ENCODE assay signal across 8 cellular contexts in the genomic region with DNA sequence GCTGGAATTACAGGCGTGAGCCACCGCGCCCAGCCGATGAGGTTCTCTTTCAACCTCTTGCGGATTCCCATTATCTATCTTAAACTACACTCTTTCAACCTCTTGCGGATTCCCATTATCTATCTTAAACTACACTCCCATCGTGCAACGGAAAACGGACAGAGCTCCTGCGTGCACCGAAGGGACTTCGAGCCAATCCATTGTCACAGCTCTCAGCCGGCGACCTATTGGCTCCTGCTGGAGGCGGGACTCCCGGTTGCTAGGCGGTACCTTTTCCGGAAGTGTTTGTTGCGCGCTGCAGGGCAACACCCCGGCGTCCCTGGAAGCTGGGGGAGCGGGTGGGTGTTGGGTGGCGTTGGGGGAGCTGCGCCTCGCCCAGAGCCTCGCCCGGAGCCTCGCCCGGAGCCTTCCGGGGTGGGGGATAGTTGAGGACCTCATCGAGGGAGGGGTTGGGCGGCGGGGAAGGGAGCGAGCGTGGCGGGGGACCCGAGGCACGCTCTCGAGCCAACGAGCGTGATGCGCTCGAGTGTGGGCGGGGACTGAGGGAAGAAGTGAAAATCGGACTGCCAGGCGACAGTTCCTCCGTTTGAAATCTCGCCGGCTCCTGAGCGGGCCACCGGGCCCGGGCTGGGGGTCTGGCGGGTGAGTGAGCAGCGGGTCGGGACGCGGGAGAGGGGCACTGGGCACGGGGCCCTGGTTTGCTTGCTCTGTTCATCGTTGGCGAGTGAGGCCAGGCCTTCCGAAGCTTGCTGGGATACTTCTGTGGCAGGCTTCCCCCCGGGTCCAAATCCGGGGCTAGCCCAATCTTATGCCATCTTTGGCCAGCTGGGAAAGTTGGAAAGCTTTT. TPM values are rescaled to one million over a fixed set of nuclear protein-coding genes. Genes with fewer than 3 reads are reported as not detected.
DNase-seq lines count a peak whose midpoint lies in the region; TF ChIP-seq lines count a peak whose summit lies in the region.

A gene (plus strand): TSS at position 288 of the 847 bp plus-strand sequence. CDS start 10,733 bp downstream, outside the sequence.

- TF ChIP-seq EP300 in suprapubic skin (IDR thresholded peaks at IDR 0.05): no peak

- TF ChIP-seq CTCF in HFFc6 (IDR thresholded peaks at IDR 0.05): no peak
- TF ChIP-seq CTCF in NB4 (IDR thresholded peaks at IDR 0.05; ENCODE audit: low read depth, low read length): no peak
- TF ChIP-seq CTCF in suprapubic skin (IDR thresholded peaks at IDR 0.05): no peak

- no peaks in the 10 kb centered on the region for H3K27me3 Mint-ChIP-seq in HFFc6 (ENCODE audit: insufficient read depth)
- H3K27me3 Mint-ChIP-seq in activated naive CD4-positive, alpha-beta T cell treated with anti-CD3 and anti-CD28 coated beads, Interleukin-2, amount 10 ng/mL, durations not matched to agents 7 days and 5 days: peaks cover 4% of the 10 kb centered on the region

- H3K9me3 ChIP-seq in SK-N-MC (ENCODE audit: low read depth, low read length): no peaks in the 10 kb centered on the region
- no peaks in the 10 kb centered on the region for H3K9me3 ChIP-seq in suprapubic skin

- H3K36me3 ChIP-seq in SK-N-MC (ENCODE audit: insufficient read depth, low read length): no peaks in the 10 kb centered on the region
- no peaks in the 10 kb centered on the region for H3K36me3 ChIP-seq in suprapubic skin

- no peak for TF ChIP-seq POLR2A in NB4 (IDR thresholded peaks at IDR 0.05; ENCODE audit: extremely low read depth, insufficient read length)
- peak in 1 of 2 donors; percentile 23 for TF ChIP-seq POLR2A in suprapubic skin (IDR thresholded peaks at IDR 0.05)

- WGBS in suprapubic skin: 1% methylated on average over 43 of the region's 64 CpGs

- no peaks in the 10 kb centered on the region for H3K9me3 Mint-ChIP-seq in HFFc6
- no peaks in the 10 kb centered on the region for H3K9me3 Mint-ChIP-seq in activated naive CD4-positive, alpha-beta T cell treated with anti-CD3 and anti-CD28 coated beads, Interleukin-2, amount 10 ng/mL, durations not matched to agents 7 days and 5 days

- H3K4me3 ChIP-seq in NB4 (ENCODE audit: low read depth, low read length) (peak within 1 kb of the TSS; percentile 81), SK-N-MC (peak within 1 kb of the TSS; percentile 92), suprapubic skin (peak within 1 kb of the TSS; percentile 69)

- peaks cover 16% of the 10 kb centered on the region for H3K4me1 ChIP-seq in suprapubic skin

- H3K4me1 Mint-ChIP-seq in HFFc6 (ENCODE audit: low read depth): no peaks in the 10 kb centered on the region; the same call in none of the 2 replicates
- peaks cover 11% of the 10 kb centered on the region for H3K4me1 Mint-ChIP-seq in activated naive CD4-positive, alpha-beta T cell treated with anti-CD3 and anti-CD28 coated beads, Interleukin-2, amount 10 ng/mL, durations not matched to agents 7 days and 5 days

- H3K36me3 Mint-ChIP-seq in HFFc6 (ENCODE audit: low read depth): peaks cover 9% of the 10 kb centered on the region; the same call in 1 of the 2 replicates
- H3K36me3 Mint-ChIP-seq in activated naive CD4-positive, alpha-beta T cell treated with anti-CD3 and anti-CD28 coated beads, Interleukin-2, amount 10 ng/mL, durations not matched to agents 7 days and 5 days: peaks cover 4% of the 10 kb centered on the region

- CTCF ChIA-PET in activated naive CD4-positive, alpha-beta T cell treated with anti-CD3 and anti-CD28 coated beads, Interleukin-2, amount 10 ng/mL, durations not matched to agents 7 days and 5 days (lab: Charles Lee): interaction anchor here (0.6 to 1.2 kb wide), 3 partner anchors 13 to 725 kb away, joined by 3 to 4 read pairs (median 4); no protein-coding TSS in a partner anchor

- no peak within 1 kb of the TSS for H3K27ac Mint-ChIP-seq in HFFc6
- H3K27ac Mint-ChIP-seq in activated naive CD4-positive, alpha-beta T cell treated with anti-CD3 and anti-CD28 coated beads, Interleukin-2, amount 10 ng/mL, durations not matched to agents 7 days and 5 days: no peak within 1 kb of the TSS

- DNase-seq in GM04503 (ENCODE audit: low read depth): peak; percentile 85
- DNase-seq in HFFc6: peak; percentile 98
- DNase-seq in NB4 (ENCODE audit: low read depth): peak; percentile 98
- DNase-seq in SK-N-MC (ENCODE audit: low read depth, low spot score): peak; percentile 75
- peak; percentile 98 for DNase-seq in activated naive CD4-positive, alpha-beta T cell treated with anti-CD3 and anti-CD28 coated beads, Interleukin-2, amount 10 ng/mL, durations not matched to agents 7 days and 5 days
- DNase-seq in globus pallidus (ENCODE audit: low spot score): peak; percentile 96
- DNase-seq in nucleus accumbens (lab: John Stamatoyannopoulos, UW): peak; percentile 75 to 98 (median 93)
- peak; percentile 98 for DNase-seq in suprapubic skin (ENCODE audit: low spot score in 2 of 2)

- no peak within 1 kb of the TSS for H3K4me3 Mint-ChIP-seq in HFFc6
- peak within 1 kb of the TSS; percentile 25 for H3K4me3 Mint-ChIP-seq in activated naive CD4-positive, alpha-beta T cell treated with anti-CD3 and anti-CD28 coated beads, Interleukin-2, amount 10 ng/mL, durations not matched to agents 7 days and 5 days

- H3K27me3 ChIP-seq in suprapubic skin: no peaks in the 10 kb centered on the region

- H3K27ac ChIP-seq in SK-N-MC (peak within 1 kb of the TSS; percentile 40), suprapubic skin (peak within 1 kb of the TSS; percentile 80)

- H3K9ac ChIP-seq in SK-N-MC (ENCODE audit: insufficient read length): peak within 1 kb of the TSS; percentile 80

RNA-seq across cellular contexts. Expression of the gene that starts here (rescaled TPM):
- 10 to 100 TPM; 29.0 to 35.6 (median 33.0) TPM for total RNA-seq in HFFc6 (2021; fragmentation: NEBNext Ultra II Directional; extraction: Animal tissue kit (Norgen Biotek cat#: 25700))
- total RNA-seq in suprapubic skin: 10 to 100 TPM; 22.8 to 56.7 (median 29.7) TPM

Comparison
In these comparisons a context has a peak if more than half of its experiments do, and no peak if none do; other contexts are left out.
1. Peak in every context shown above with its lines: DNase-seq, H3K4me3 ChIP-seq and H3K27ac ChIP-seq.